3 cellular contexts compared by ENCODE assay signal in the genomic region with DNA sequence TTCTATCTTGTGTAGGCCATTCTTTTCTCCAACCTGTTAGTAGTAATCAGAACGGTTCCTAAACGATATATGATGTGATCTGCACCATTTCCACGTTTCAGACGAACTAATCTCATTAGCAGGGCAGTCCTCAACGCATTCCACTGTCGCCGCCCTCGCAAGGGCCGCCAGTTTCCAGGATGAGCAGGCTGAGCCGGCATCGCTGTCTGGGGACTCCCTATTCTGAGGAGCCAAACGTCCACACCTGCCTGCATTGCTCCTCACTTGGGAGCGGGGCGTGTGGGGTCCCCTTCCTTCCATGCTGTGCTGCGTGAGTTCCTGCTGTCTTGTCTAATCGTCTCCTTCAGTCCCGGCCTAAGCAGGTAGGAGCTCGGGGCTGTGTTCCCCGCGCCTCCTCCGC.
TF ChIP-seq lines count a peak whose summit lies in the region.

No MANE protein-coding gene starts in this region.

TF ChIP-seq in GM23338, 12 proteins besides CTCF, POLR2A, EP300 and RAD21:
- no peak for TF ChIP-seq CREB1 (CRISPR knock-in tag; IDR thresholded peaks at IDR 0.05; ENCODE audit: low read depth)
- TF ChIP-seq, protein P1, sequence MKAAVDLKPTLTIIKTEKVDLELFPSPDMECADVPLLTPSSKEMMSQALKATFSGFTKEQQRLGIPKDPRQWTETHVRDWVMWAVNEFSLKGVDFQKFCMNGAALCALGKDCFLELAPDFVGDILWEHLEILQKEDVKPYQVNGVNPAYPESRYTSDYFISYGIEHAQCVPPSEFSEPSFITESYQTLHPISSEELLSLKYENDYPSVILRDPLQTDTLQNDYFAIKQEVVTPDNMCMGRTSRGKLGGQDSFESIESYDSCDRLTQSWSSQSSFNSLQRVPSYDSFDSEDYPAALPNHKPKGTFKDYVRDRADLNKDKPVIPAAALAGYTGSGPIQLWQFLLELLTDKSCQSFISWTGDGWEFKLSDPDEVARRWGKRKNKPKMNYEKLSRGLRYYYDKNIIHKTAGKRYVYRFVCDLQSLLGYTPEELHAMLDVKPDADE (IDR thresholded peaks at IDR 0.05) = no peak
TF ChIP-seq in GM23338: peak in this region for 0.

TF ChIP-seq in H1, 55 proteins besides CTCF, POLR2A, EP300 and RAD21:
- no peak for TF ChIP-seq CBX8 (IDR thresholded peaks at IDR 0.05; ENCODE audit: borderline replicate concordance, low read depth, low read length)
- no peak for TF ChIP-seq EZH2 (IDR thresholded peaks at IDR 0.05; ENCODE audit: low read depth, low read length, severe bottlenecking)
- TF ChIP-seq GTF2F1 (IDR thresholded peaks at IDR 0.05; ENCODE audit: borderline replicate concordance, low read depth, low read length) = no peak
- no peak for TF ChIP-seq POU5F1 (IDR thresholded peaks at IDR 0.05; ENCODE audit: low read depth, low read length)
- no peak for TF ChIP-seq RFX5 (IDR thresholded peaks at IDR 0.05; ENCODE audit: borderline replicate concordance, low read depth, low read length)
- TF ChIP-seq RXRA (IDR thresholded peaks at IDR 0.05; ENCODE audit: insufficient read depth, low read depth, low read length) = no peak
- TF ChIP-seq NANOG (IDR thresholded peaks at IDR 0.05; ENCODE audit: insufficient read depth, low read depth, low read length, poor library complexity, severe bottlenecking) = no peak
- TF ChIP-seq ASH2L (IDR thresholded peaks at IDR 0.05; ENCODE audit: low read length) = no peak
- TF ChIP-seq KDM1A (IDR thresholded peaks at IDR 0.05; ENCODE audit: borderline replicate concordance, low read length) = no peak
- TF ChIP-seq PHF8 (conservative IDR thresholded peaks at IDR 0.05; ENCODE audit: low read depth, low read length) = no peak

TF ChIP-seq in GM12891, 5 proteins besides CTCF, POLR2A, EP300 and RAD21:
- TF ChIP-seq PAX5 (IDR thresholded peaks at IDR 0.05; ENCODE audit: insufficient read depth, low read length, severe bottlenecking) (no peak), SPI1 (IDR thresholded peaks at IDR 0.05; ENCODE audit: low read depth, low read length) (no peak), POLR2AphosphoS5 (IDR thresholded peaks at IDR 0.05; ENCODE audit: low read depth, low read length) (no peak), POU2F2 (IDR thresholded peaks at IDR 0.05; ENCODE audit: low read depth, low read length) (no peak), TAF1 (IDR thresholded peaks at IDR 0.05; ENCODE audit: low read depth, low read length) (no peak)
